Comparison of ENCODE assay signal across 16 cellular contexts in genomic region chr10:108060246-108060645, GRCh38.
DNase-seq lines count a peak whose midpoint lies in the region; ATAC-seq and TF ChIP-seq lines count a peak whose summit lies in the region.
"Had no signal": no experiment of that assay in that cellular context is flagged by ENCODE, and none has a peak within 500 bp of the region (broad histone marks: within the 10 kb centered on the region; RNA-seq: fewer than 3 reads in every experiment).

No MANE protein-coding gene starts in this region.

- no peaks in the 10 kb centered on the region for H3K36me3 ChIP-seq in adipocyte (ENCODE audit: control insufficient read depth, insufficient read depth, low read length, severe bottlenecking)
- H3K36me3 ChIP-seq: HAP-1 had no signal

- no peak for TF ChIP-seq POLR2A in GM18505 (IDR thresholded peaks at IDR 0.05; ENCODE audit: borderline replicate concordance, extremely low read depth, insufficient read depth, insufficient read length)

- ATAC-seq in GM18505 (IDR thresholded peaks at IDR 0.05; ENCODE audit: unreplicated experiment) = no peak

- H3K9me3 Mint-ChIP-seq in mesothelial cell of epicardium = peaks cover 5% of the 10 kb centered on the region

- H3K27ac Mint-ChIP-seq in mesothelial cell of epicardium = no peak overlapping the region
- H3K27ac Mint-ChIP-seq: CD4-positive, alpha-beta T cell had no signal

- H3K36me3 Mint-ChIP-seq in mesothelial cell of epicardium = no peaks in the 10 kb centered on the region

- peaks cover 5% of the 10 kb centered on the region for H3K4me1 ChIP-seq in adipocyte (ENCODE audit: control insufficient read depth, insufficient read depth, low read length)

- no peaks in the 10 kb centered on the region for H3K27me3 ChIP-seq in adipocyte (replicated peaks; ENCODE audit: control insufficient read depth, insufficient read depth, low read length)

- H3K4me1 Mint-ChIP-seq in mesothelial cell of epicardium = peaks cover 3% of the 10 kb centered on the region

- H3K9ac ChIP-seq in adipocyte (ENCODE audit: low read length) = no peak overlapping the region

- no peaks in the 10 kb centered on the region for H3K9me3 ChIP-seq in adipocyte (ENCODE audit: control insufficient read depth, low read length)
- H3K9me3 ChIP-seq: Caco-2, HAP-1 had no signal

- H3K27me3 Mint-ChIP-seq in mesothelial cell of epicardium (ENCODE audit: low read depth) = peaks cover 3% of the 10 kb centered on the region
- H3K27me3 Mint-ChIP-seq: CD4-positive, alpha-beta T cell had no signal

- H3K4me3 ChIP-seq in adipocyte (ENCODE audit: low read length) = no peak overlapping the region
- H3K4me3 ChIP-seq: HAP-1 had no signal

- no peak overlapping the region for H3K4me3 Mint-ChIP-seq in mesothelial cell of epicardium
- H3K4me3 Mint-ChIP-seq: CD4-positive, alpha-beta T cell had no signal

- no peak for TF ChIP-seq CTCF in mesothelial cell of epicardium (IDR thresholded peaks at IDR 0.05; ENCODE audit: unreplicated experiment)

- peak; percentile 71 for DNase-seq in DMS53 (lab: John Stamatoyannopoulos, UW)
- DNase-seq in HCEC 1CT = peak; percentile 38
- peak; percentile 37 for DNase-seq in adipocyte (ENCODE audit: low read depth)
- DNase-seq in fibroblast of peridontal ligament (ENCODE audit: extremely low read depth) = peak; percentile 16
- no peak for DNase-seq in NCI-H82 (lab: John Stamatoyannopoulos, UW)
- DNase-seq in mesothelial cell of epicardium (ENCODE audit: low spot score in 2 of 2, unreplicated experiment in 2 of 2) = no peak
- no peak for DNase-seq in cerebellar nuclear complex (lab: John Stamatoyannopoulos, UW)
- DNase-seq: Caco-2; CD4-positive, alpha-beta T cell; DMS79; NCI-H1105 treated with DMSO at 0.1 percent for 48 hours; NCI-H1694; NCI-H2107; NCI-H510A had no signal

Comparison
In these comparisons a context has a peak if more than half of its experiments do, and no peak if none do; other contexts are left out.
1. DNase-seq: peak in DMS53 (single experiment), HCEC 1CT (single experiment), adipocyte (single experiment) and fibroblast of peridontal ligament (single experiment); none in NCI-H82 (single experiment), mesothelial cell of epicardium (0 of 2) and cerebellar nuclear complex (0 of 2).